24 cellular contexts compared by ENCODE assay signal in the genomic region with DNA sequence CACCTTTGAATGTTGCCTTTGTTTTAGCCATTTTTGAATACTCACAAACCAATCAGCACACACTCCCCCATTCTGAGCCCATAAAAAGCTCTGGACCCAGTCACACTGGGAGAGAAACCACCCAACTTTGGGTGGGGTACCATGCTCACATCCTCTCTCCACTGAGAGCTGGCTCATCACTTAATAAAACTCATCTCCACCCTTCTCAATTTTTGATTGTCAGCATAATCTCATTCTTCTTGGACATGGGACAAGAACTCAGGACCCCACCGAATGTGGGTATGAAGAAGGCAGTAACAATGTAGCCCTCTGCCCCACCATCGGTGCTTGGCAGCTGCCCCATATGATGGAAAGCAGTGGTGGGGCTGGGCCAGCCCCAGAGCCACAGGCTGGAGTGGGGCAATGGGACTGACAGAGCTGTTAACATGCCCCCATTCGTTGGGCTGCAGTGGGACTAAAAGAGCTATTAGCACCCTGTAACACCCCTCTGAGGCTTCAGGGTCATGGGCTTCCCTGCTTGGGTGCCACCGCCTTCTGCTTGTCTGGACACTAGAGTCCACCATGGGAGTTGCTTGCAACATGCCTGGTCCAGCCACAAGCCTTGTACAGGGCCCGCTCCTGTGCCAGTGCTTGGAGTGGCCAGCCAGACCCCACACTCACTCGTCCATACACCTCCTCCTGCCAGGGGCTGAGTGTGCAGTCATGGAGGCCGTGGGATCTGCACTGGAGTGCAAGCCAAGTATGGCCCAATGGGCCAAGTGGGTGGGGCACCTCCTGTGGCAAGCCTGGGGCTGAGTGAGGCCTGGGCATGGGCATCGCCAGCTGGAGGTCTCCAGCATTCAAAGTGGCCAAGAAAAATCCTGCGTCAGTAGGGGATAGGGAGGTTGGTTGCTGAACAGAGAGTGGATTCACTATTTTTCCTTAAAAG.
"Had no signal": no experiment of that assay in that cellular context is flagged by ENCODE, and none has a peak within 500 bp of the region (broad histone marks: within the 10 kb centered on the region; RNA-seq: fewer than 3 reads in every experiment).

No MANE protein-coding gene starts in this region.

- H3K4me1 Mint-ChIP-seq: natural killer cell; stimulated activated naive CD8-positive, alpha-beta T cell treated with anti-CD3 and anti-CD28 coated beads, Interleukin-15, amount 100 ng/mL, for 72 hours had no signal

- H3K4me1 ChIP-seq: esophagus squamous epithelium, heart right ventricle, pancreas, suprapubic skin, transverse colon, upper lobe of right lung, uterus had no signal

- DNase-seq: dermis blood vessel endothelial cell; effector memory CD4-positive, alpha-beta T cell; esophagus squamous epithelium; foreskin melanocyte; glutamatergic neuron; heart right ventricle; mammary epithelial cell; natural killer cell; occipital lobe; pancreas; stimulated activated CD4-positive, alpha-beta T cell treated with anti-CD3 and anti-CD28 coated beads, Interleukin-12 subunit alpha, Interleukin-12 subunit beta, amount 100 ng/mL, for 4 hours; stimulated activated CD4-positive, alpha-beta T cell treated with anti-CD3 and anti-CD28 coated beads, Interleukin-1b, Interleukin-23, amount 100 ng/mL, for 48 hours; stimulated activated CD4-positive, alpha-beta T cell treated with anti-CD3 and anti-CD28 coated beads, Interleukin-4, amount 100 ng/mL, for 1 hour; stimulated activated CD8-positive, alpha-beta memory T cell treated with anti-CD3 and anti-CD28 coated beads, Interleukin-4, amount 100 ng/mL, for 48 hours; stimulated activated naive CD4-positive, alpha-beta T cell; stimulated activated naive CD8-positive, alpha-beta T cell treated with anti-CD3 and anti-CD28 coated beads, Interleukin-15, amount 100 ng/mL, for 72 hours; transverse colon; upper lobe of right lung; uterus had no signal

- H3K27me3 Mint-ChIP-seq: progenitor cell of endocrine pancreas had no signal

- H3K4me2 ChIP-seq: smooth muscle cell had no signal

- H3K36me3 Mint-ChIP-seq: natural killer cell had no signal

- H3K27ac Mint-ChIP-seq: natural killer cell; progenitor cell of endocrine pancreas; stimulated activated naive CD8-positive, alpha-beta T cell treated with anti-CD3 and anti-CD28 coated beads, Interleukin-15, amount 100 ng/mL, for 72 hours had no signal

- H3K4me3 ChIP-seq: coronary artery, esophagus squamous epithelium, heart right ventricle, pancreas, smooth muscle cell, suprapubic skin, transverse colon, upper lobe of right lung, uterus had no signal

- H3K27me3 ChIP-seq: pancreas, transverse colon, upper lobe of right lung, uterus had no signal

- H3K4me3 Mint-ChIP-seq: natural killer cell; stimulated activated naive CD8-positive, alpha-beta T cell treated with anti-CD3 and anti-CD28 coated beads, Interleukin-15, amount 100 ng/mL, for 72 hours had no signal

- H3K9me3 Mint-ChIP-seq: natural killer cell had no signal

- H3K9me3 ChIP-seq: pancreas, suprapubic skin, transverse colon, uterus had no signal

- ATAC-seq: heart right ventricle; natural killer cell; pancreas; sciatic nerve; stimulated activated naive CD8-positive, alpha-beta T cell treated with anti-CD3 and anti-CD28 coated beads, Interleukin-15, amount 100 ng/mL, for 72 hours; upper lobe of right lung had no signal

- H3K36me3 ChIP-seq: esophagus squamous epithelium, heart right ventricle, pancreas, suprapubic skin, transverse colon, upper lobe of right lung, uterus had no signal

- H3K27ac ChIP-seq: coronary artery, esophagus squamous epithelium, heart right ventricle, pancreas, suprapubic skin, transverse colon, upper lobe of right lung, uterus had no signal
